ENCODE assay signal across 24 cellular contexts in the genomic region with DNA sequence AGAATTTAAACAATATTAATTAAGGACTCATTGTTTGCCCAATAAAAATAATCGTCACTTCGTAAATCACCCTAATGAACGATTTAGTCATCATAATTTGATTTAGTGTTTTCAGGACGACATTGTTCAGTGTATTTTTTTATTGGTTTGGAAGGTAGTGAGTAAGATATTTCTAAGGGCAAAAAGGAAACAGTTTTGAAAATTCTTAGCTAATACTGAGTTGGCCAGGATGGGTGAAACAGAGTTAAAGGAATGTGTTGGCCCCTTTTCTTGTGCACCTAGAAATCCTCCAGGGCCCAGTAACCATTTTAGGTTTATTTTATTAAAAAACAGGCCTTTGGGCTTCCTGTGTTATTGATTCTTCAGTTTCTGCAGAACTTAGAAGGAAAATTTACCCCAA. TPM values are rescaled to one million over a fixed set of nuclear protein-coding genes. Genes with fewer than 3 reads are reported as not detected.
DNase-seq lines count a peak whose midpoint lies in the region; ATAC-seq, FAIRE-seq and TF ChIP-seq lines count a peak whose summit lies in the region.
"Had no signal": no experiment of that assay in that cellular context is flagged by ENCODE, and none has a peak within 500 bp of the region (broad histone marks: within the 10 kb centered on the region; RNA-seq: fewer than 3 reads in every experiment).

No MANE protein-coding gene starts in this region.

- WGBS in transverse colon (ENCODE audit: low coverage in 1 of 2), 2 donors: 89 to 94% methylated on average over 4 of the region's 4 CpGs

- peaks cover 20% of the 10 kb centered on the region for H4K20me1 ChIP-seq in PC-3 (ENCODE audit: low read length)

- no peak for TF ChIP-seq EP300 in transverse colon (IDR thresholded peaks at IDR 0.05; ENCODE audit: low read depth)

- peak; percentile 54; the same call in 1 of the 2 replicates for ATAC-seq in PC-3
- ATAC-seq: GM12878, Right ventricle myocardium inferior had no signal

- no peak overlapping the region for H2AFZ ChIP-seq in PC-3 (ENCODE audit: low read length)

- H3K4me2 ChIP-seq in PC-3 (ENCODE audit: low read length): peak overlapping the region; percentile 50

- H3K9ac ChIP-seq in PC-3 (ENCODE audit: low read length) (peak overlapping the region; percentile 24), kidney (ENCODE audit: low read length in 2 of 2) (no peak overlapping the region)

- no TSS peak for BruUV-seq in MCF 10A (replicated peaks; lab: Mats Ljungman, UMichigan)
- no TSS peak for BruUV-seq in PC-3 (replicated peaks; lab: Mats Ljungman, UMichigan)

- no peaks in the 10 kb centered on the region for H3K27me3 Mint-ChIP-seq in MCF 10A (ENCODE audit: insufficient read depth, unreplicated experiment)

- H3K36me3 ChIP-seq in breast epithelium (no peaks in the 10 kb centered on the region), PC-3 (ENCODE audit: low read depth, low read length) (peaks cover 4% of the 10 kb centered on the region; the same call in 1 of the 2 replicates), tibial artery (no peaks in the 10 kb centered on the region), transverse colon (no peaks in the 10 kb centered on the region), kidney (ENCODE audit: control insufficient read depth in 1 of 2, insufficient read depth in 2 of 2, low read length in 2 of 2) (no peaks in the 10 kb centered on the region)

- no peak for TF ChIP-seq POLR2A in breast epithelium (IDR thresholded peaks at IDR 0.05)
- no peak for TF ChIP-seq POLR2A in transverse colon (IDR thresholded peaks at IDR 0.05)

- no peak overlapping the region for H3K4me3 ChIP-seq in breast epithelium
- no peak overlapping the region for H3K4me3 ChIP-seq in PC-3 (ENCODE audit: low read length)
- no peak overlapping the region for H3K4me3 ChIP-seq in tibial artery
- H3K4me3 ChIP-seq in transverse colon: no peak overlapping the region
- H3K4me3 ChIP-seq in kidney (ENCODE audit: low read length in 2 of 2): no peak overlapping the region
- H3K4me3 ChIP-seq: GM12878, SJSA1 had no signal

- H3K9me3 ChIP-seq in breast epithelium (no peaks in the 10 kb centered on the region), PC-3 (ENCODE audit: low read length) (no peaks in the 10 kb centered on the region), tibial artery (no peaks in the 10 kb centered on the region), transverse colon (no peaks in the 10 kb centered on the region), kidney (ENCODE audit: control insufficient read depth in 1 of 2, low read length in 2 of 2) (no peaks in the 10 kb centered on the region)
- H3K9me3 ChIP-seq: SJSA1 had no signal

- peaks cover 9% of the 10 kb centered on the region for H3K4me1 Mint-ChIP-seq in MCF 10A (ENCODE audit: insufficient read depth, unreplicated experiment)

- CTCF ChIA-PET in MCF 10A (lab: Yijun Ruan, JAX) (interaction anchor here (0.6 kb wide), 1 partner anchor 100 kb away, joined by 3 read pairs; no protein-coding TSS in a partner anchor), PC-3 (lab: Charles Lee) (no interaction called here)

- no peaks in the 10 kb centered on the region for H3K9me3 Mint-ChIP-seq in MCF 10A (ENCODE audit: unreplicated experiment)
- H3K9me3 Mint-ChIP-seq: CD8-positive, alpha-beta memory T cell; H9 had no signal

- no peak for TF ChIP-seq CTCF in MCF 10A (IDR thresholded peaks at IDR 0.05; ENCODE audit: unreplicated experiment)
- no peak for TF ChIP-seq CTCF in breast epithelium (IDR thresholded peaks at IDR 0.05)
- no peak for TF ChIP-seq CTCF in PC-3 (conservative IDR thresholded peaks at IDR 0.05; ENCODE audit: low read depth, low read length)
- TF ChIP-seq CTCF in tibial artery (IDR thresholded peaks at IDR 0.05): no peak
- no peak for TF ChIP-seq CTCF in transverse colon (IDR thresholded peaks at IDR 0.05)
- no peak for TF ChIP-seq CTCF in kidney (IDR thresholded peaks at IDR 0.05; ENCODE audit: borderline replicate concordance, extremely low read depth, insufficient read depth)

- no peaks in the 10 kb centered on the region for H3K36me3 Mint-ChIP-seq in MCF 10A (ENCODE audit: insufficient read depth, unreplicated experiment)

- in situ Hi-C loops in transverse colon (cut with MboI; ENCODE audit: low pct_ligation_motif_present in 1 of 4, low pct_unique_long_range_greater_than_20kb in 1 of 4, low sequenced_read_pairs in 3 of 4): no loop called here

- FAIRE-seq in kidney (lab: Jason Lieb, UNC): no peak
- FAIRE-seq: GM12878, RCC 7860 had no signal

- H3K4me1 ChIP-seq in breast epithelium: no peaks in the 10 kb centered on the region
- peaks cover 35% of the 10 kb centered on the region for H3K4me1 ChIP-seq in PC-3 (ENCODE audit: insufficient read depth, low read length)
- peaks cover 0 to 57% (median 12%) of the 10 kb centered on the region in 4 donors for H3K4me1 ChIP-seq in tibial artery
- peaks cover 0 to 12% (median 3%) of the 10 kb centered on the region in 4 donors for H3K4me1 ChIP-seq in transverse colon
- H3K4me1 ChIP-seq in kidney (ENCODE audit: control insufficient read depth in 1 of 2, insufficient read depth in 1 of 2, low read depth in 1 of 2, low read length in 2 of 2): peaks cover 16 to 21% of the 10 kb centered on the region in 2 donors

- intact Hi-C loops in MCF 10A (cut with micrococcal nuclease) (no loop called here), breast epithelium (cut with DNase I; ENCODE audit: low total_unique reads) (no loop called here), PC-3 (cut with micrococcal nuclease) (loop anchor here (5.0 kb wide), 1 partner anchor 38 kb away; no protein-coding TSS in a partner anchor), tibial artery (cut with DNase I; ENCODE audit: low total_unique reads) (no loop called here), transverse colon (cut with DNase I; ENCODE audit: low total_unique reads) (no loop called here), kidney (cut with DNase I) (no loop called here)

- peaks cover 4% of the 10 kb centered on the region for H3F3A ChIP-seq in PC-3 (ENCODE audit: low read length, unreplicated experiment)

- H3K27ac Mint-ChIP-seq in MCF 10A (ENCODE audit: low read depth, unreplicated experiment): peak overlapping the region; percentile 42
- H3K27ac Mint-ChIP-seq: H9 had no signal

- POLR2A ChIA-PET in MCF 10A (lab: Yijun Ruan, JAX): interaction anchor here (2.8 kb wide), 1 partner anchor 26 kb away, joined by 9 read pairs; the partner anchor contains the start of genes ANKS1A and TAF11
- POLR2A ChIA-PET in PC-3 (lab: Charles Lee; ENCODE audit: unreplicated experiment): interaction anchor here (0.6 kb wide), 1 partner anchor 26 kb away, joined by 3 read pairs; the partner anchor contains the start of gene TAF11

- DNase-seq in MCF 10A (ENCODE audit: unreplicated experiment) (no peak), breast epithelium (ENCODE audit: low spot score in 2 of 2) (no peak), PC-3 (peak; percentile 50), dermis blood vessel endothelial cell (peak; percentile 17), tibial artery (no peak), DMS153 treated with DMSO at 0.1 percent for 48 hours (lab: John Stamatoyannopoulos, UW; ENCODE audit: unreplicated experiment) (no peak), transverse colon (no peak), kidney (no peak)
- DNase-seq: 8988T; Calu3; CD8-positive, alpha-beta memory T cell; DMS153; H9; KG1; NCI-H1092 treated with DMSO at 0.1 percent for 48 hours; NCI-H146; NCI-H2029 treated with DMSO at 0.1 percent for 48 hours; NCI-H226; NCI-H524 had no signal

- peaks cover 78% of the 10 kb centered on the region for H3K79me2 ChIP-seq in PC-3 (ENCODE audit: low read length)

- no peak overlapping the region for H3K4me3 Mint-ChIP-seq in MCF 10A (ENCODE audit: unreplicated experiment)
- H3K4me3 Mint-ChIP-seq: CD8-positive, alpha-beta memory T cell; H9 had no signal

- H3K27me3 ChIP-seq in breast epithelium (no peaks in the 10 kb centered on the region), PC-3 (ENCODE audit: low read length) (no peaks in the 10 kb centered on the region), tibial artery (no peaks in the 10 kb centered on the region), transverse colon (no peaks in the 10 kb centered on the region)
- H3K27me3 ChIP-seq: SJSA1 had no signal

- no peaks in the 10 kb centered on the region for H3K9me2 ChIP-seq in PC-3 (replicated peaks; ENCODE audit: low read length)

- no peak overlapping the region for H3K27ac ChIP-seq in breast epithelium
- H3K27ac ChIP-seq in PC-3 (ENCODE audit: low read length): peak overlapping the region; percentile 59
- H3K27ac ChIP-seq in tibial artery: peak overlapping the region; percentile 53 to 64
- no peak overlapping the region for H3K27ac ChIP-seq in transverse colon
- no peak overlapping the region for H3K27ac ChIP-seq in kidney (ENCODE audit: low read depth in 2 of 2, low read length in 2 of 2)
- H3K27ac ChIP-seq: C4-2B, SJSA1 had no signal

RNA-seq across cellular contexts. Expression of gene ANKS1A, which starts 25.3 kb away (rescaled TPM):
- total RNA-seq in MCF 10A (2022): 13.8 and 14.0 TPM in 2 replicates
- 10 to 100 TPM; 18.2 to 26.5 (median 23.4) TPM for total RNA-seq in breast epithelium
- total RNA-seq in PC-3 (2014; rRNA removed): 18.8 and 21.3 TPM in 2 replicates
- 53.6 and 75.7 TPM in 2 replicates for total RNA-seq in dermis blood vessel endothelial cell
- total RNA-seq in transverse colon: 10 to 100 TPM; 37.5 to 44.0 (median 38.9) TPM
- 25.9 TPM for total RNA-seq in kidney
- 9.4 TPM for polyA plus RNA-seq in kidney (ENCODE audit: insufficient read depth, low read depth, low replicate concordance)

RNA-seq across cellular contexts. Expression of gene TAF11, which starts 26.5 kb away (rescaled TPM):
- total RNA-seq in MCF 10A (2022) (16.5 and 22.2 TPM in 2 replicates), breast epithelium (10 to 100 TPM; 17.4 to 24.2 (median 19.3) TPM), PC-3 (2014; rRNA removed) (24.1 and 28.9 TPM in 2 replicates), dermis blood vessel endothelial cell (36.8 and 47.1 TPM in 2 replicates), transverse colon (10 to 100 TPM in 2 of 4 donors, 1 to 10 TPM in 2; 6.4 to 35.1 (median 19.9) TPM), kidney (21.1 TPM)
- 27.3 TPM for polyA plus RNA-seq in kidney (ENCODE audit: insufficient read depth, low read depth, low replicate concordance)

Comparison
In these comparisons a context has a peak if more than half of its experiments do, and no peak if none do; other contexts are left out.
1. DNase-seq: peak in PC-3 (single experiment) and dermis blood vessel endothelial cell (single experiment); none in MCF 10A (single experiment), breast epithelium (0 of 2), tibial artery (0 of 2), DMS153 treated with DMSO at 0.1 percent for 48 hours (single experiment), transverse colon (single experiment) and kidney (single experiment).
2. H3K27ac ChIP-seq: peak in PC-3 (single experiment) and tibial artery (2 of 2); none in breast epithelium (0 of 2), transverse colon (0 of 4) and kidney (0 of 2).